In the genomic region with DNA sequence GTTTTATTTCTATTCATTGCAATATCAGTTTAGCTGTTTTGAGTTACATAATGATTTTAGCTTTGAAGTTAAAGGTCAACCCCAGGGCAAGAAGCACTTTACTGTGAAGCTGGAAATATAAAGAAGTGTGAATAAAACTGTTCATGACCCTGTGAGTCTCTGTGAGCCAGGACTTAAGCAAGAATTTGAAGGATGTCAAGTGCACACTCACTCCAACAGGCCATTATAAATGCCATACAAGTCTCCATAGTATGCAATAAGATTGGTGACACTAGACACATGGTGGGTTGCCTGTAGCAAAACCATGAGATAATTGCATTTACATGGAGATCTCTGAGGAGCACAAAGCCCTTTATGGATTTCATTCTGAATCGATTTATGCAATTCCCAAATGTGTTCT, we compare ENCODE assay signal across 12 cellular contexts.
DNase-seq lines count a peak whose midpoint lies in the region; ATAC-seq and TF ChIP-seq lines count a peak whose summit lies in the region.
"Had no signal": no experiment of that assay in that cellular context is flagged by ENCODE, and none has a peak within 500 bp of the region (broad histone marks: within the 10 kb centered on the region; RNA-seq: fewer than 3 reads in every experiment).

No MANE protein-coding gene starts in this region.

- DNase-seq in cardiac muscle cell (ENCODE audit: low read depth in 1 of 2, low spot score in 1 of 2) (peak in 1 of 2 donors; percentile 85), heart left ventricle (no peak), MV-4-11 (lab: John Stamatoyannopoulos, UW) (peak; percentile 55), left lung (no peak), NCI-H446 (lab: John Stamatoyannopoulos, UW) (no peak)
- DNase-seq: BE2C, DMS53, GOT3, H9 had no signal

- H3K9me3 ChIP-seq in cardiac muscle cell (ENCODE audit: low read depth) (no peaks in the 10 kb centered on the region), heart left ventricle (no peaks in the 10 kb centered on the region), left lung (no peaks in the 10 kb centered on the region)

- H3K27me3 ChIP-seq in cardiac muscle cell (no peaks in the 10 kb centered on the region), heart left ventricle (no peaks in the 10 kb centered on the region), left lung (no peaks in the 10 kb centered on the region)
- H3K27me3 ChIP-seq: BE2C had no signal

- H3K36me3 ChIP-seq in cardiac muscle cell (no peaks in the 10 kb centered on the region), heart left ventricle (no peaks in the 10 kb centered on the region), left lung (no peaks in the 10 kb centered on the region)
- H3K36me3 ChIP-seq: BE2C had no signal

- H3K27ac ChIP-seq in cardiac muscle cell (peak overlapping the region; percentile 73), heart left ventricle (no peak overlapping the region), left lung (no peak overlapping the region)
- H3K27ac ChIP-seq: C4-2B had no signal

- no peak for TF ChIP-seq POLR2A in heart left ventricle (IDR thresholded peaks at IDR 0.05)

- intact Hi-C loops in heart left ventricle (cut with DNase I): no loop called here
- intact Hi-C loops in left lung (cut with DNase I): no loop called here

- 45 to 64% (median 53%) methylated on average over 1 of the region's 1 CpG for WGBS in heart left ventricle, 4 donors

- H3K4me3 ChIP-seq in cardiac muscle cell (no peak overlapping the region), heart left ventricle (no peak overlapping the region), left lung (no peak overlapping the region)

- no peak for TF ChIP-seq CTCF in cardiac muscle cell (IDR thresholded peaks at IDR 0.05; ENCODE audit: low read depth, low read length)
- TF ChIP-seq CTCF in heart left ventricle (IDR thresholded peaks at IDR 0.05): no peak
- no peak for TF ChIP-seq CTCF in left lung (IDR thresholded peaks at IDR 0.05)

- H3K4me1 ChIP-seq in cardiac muscle cell (ENCODE audit: low read depth): peaks cover 14% of the 10 kb centered on the region
- no peaks in the 10 kb centered on the region for H3K4me1 ChIP-seq in heart left ventricle
- H3K4me1 ChIP-seq in left lung: no peaks in the 10 kb centered on the region

- ATAC-seq in heart left ventricle (no peak), left lung (peak; percentile 92), GM21786 (IDR thresholded peaks at IDR 0.05; ENCODE audit: unreplicated experiment) (no peak), HG03432 (IDR thresholded peaks at IDR 0.05; ENCODE audit: unreplicated experiment) (no peak)
